8 cellular contexts compared by ENCODE assay signal in the genomic region with DNA sequence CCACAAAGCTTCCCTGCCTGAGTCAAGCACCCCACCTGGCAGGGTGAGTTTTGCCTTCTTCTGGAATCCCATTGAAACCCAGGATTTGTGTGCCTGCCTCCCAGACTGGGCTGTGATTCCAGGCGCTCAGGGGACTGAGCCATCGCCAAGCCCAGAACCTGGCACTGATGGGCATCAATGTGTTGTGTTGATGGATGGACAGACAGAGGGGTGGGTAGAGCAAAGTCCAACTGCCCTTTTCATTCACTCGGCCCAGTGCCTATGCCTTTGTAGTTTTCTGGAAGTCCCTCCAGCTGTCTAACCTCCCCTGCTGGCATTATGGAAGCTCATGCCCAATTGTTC.
DNase-seq lines count a peak whose midpoint lies in the region; ATAC-seq and TF ChIP-seq lines count a peak whose summit lies in the region.

No MANE protein-coding gene starts in this region.

- H3K79me1 ChIP-seq in H9 (ENCODE audit: insufficient read depth, low read depth, low read length, poor library complexity, severe bottlenecking): no peaks in the 10 kb centered on the region

- H3K23ac ChIP-seq in H9 (ENCODE audit: insufficient read length, low read depth, low read length): no peak overlapping the region

- H3K79me2 ChIP-seq in H9 (ENCODE audit: insufficient read depth, low read length): no peaks in the 10 kb centered on the region

- H3K4me1 Mint-ChIP-seq in H9: peaks cover 31 to 33% of the 10 kb centered on the region in 2 experiments
- peaks cover 20% of the 10 kb centered on the region for H3K4me1 Mint-ChIP-seq in activated naive CD8-positive, alpha-beta T cell (ENCODE audit: low read depth)

- no peak overlapping the region for H2BK12ac ChIP-seq in H9 (ENCODE audit: insufficient read length, low read depth, low read length)

- H2AFZ ChIP-seq in H9 (ENCODE audit: low read length): no peak overlapping the region

- DNase-seq in H9 (no peak), cerebellar nuclear complex (lab: John Stamatoyannopoulos, UW) (no peak)
- DNase-seq in activated CD4-positive, alpha-beta T cell treated with anti-CD3 and anti-CD28 coated beads for 48 hours: no peak
- DNase-seq in activated CD8-positive, alpha-beta memory T cell treated with anti-CD3 and anti-CD28 coated beads for 24 hours: no peak

- H4K91ac ChIP-seq in H9 (ENCODE audit: insufficient read length, low read depth, low read length): no peak overlapping the region

- H3K4me3 Mint-ChIP-seq in H9: peak overlapping the region; percentile 84 to 85
- peak overlapping the region; percentile 90 for H3K4me3 Mint-ChIP-seq in activated naive CD8-positive, alpha-beta T cell

- peak overlapping the region; percentile 60 for H3K4me2 ChIP-seq in H9 (ENCODE audit: insufficient read depth, insufficient read length, low read length)

- no peaks in the 10 kb centered on the region for H3K9me3 Mint-ChIP-seq in H9
- H3K9me3 Mint-ChIP-seq in activated naive CD8-positive, alpha-beta T cell (ENCODE audit: low read depth): no peaks in the 10 kb centered on the region

- H3K27ac ChIP-seq in H9 (ENCODE audit: insufficient read length, low read depth, low read length) (no peak overlapping the region), iPS-20b (ENCODE audit: low read length) (no peak overlapping the region), skeletal muscle tissue (ENCODE audit: low read depth, low read length) (peak overlapping the region; percentile 91)

- H3K9ac ChIP-seq in H9 (ENCODE audit: extremely low read depth, insufficient read length, low read length): no peak overlapping the region
- H3K9ac ChIP-seq in iPS-20b (ENCODE audit: low read depth, low read length): peak overlapping the region; percentile 86; the same call in 1 of the 2 replicates
- H3K9ac ChIP-seq in skeletal muscle tissue (ENCODE audit: low read depth in 1 of 3, low read length in 3 of 3): peak overlapping the region; percentile 76 to 89 (median 88)

- H3K27ac Mint-ChIP-seq in H9: peak overlapping the region in 1 of 3 experiments; percentile 97; a peak in 2 of 7 replicates
- H3K27ac Mint-ChIP-seq in activated naive CD8-positive, alpha-beta T cell: no peak overlapping the region

- no peak overlapping the region for H2BK120ac ChIP-seq in H9 (ENCODE audit: low read depth, low read length, poor library complexity, severe bottlenecking)

- H3K4me3 ChIP-seq in iPS-20b (ENCODE audit: low read length): peak overlapping the region; percentile 74
- peak overlapping the region; percentile 66 to 84 (median 81) for H3K4me3 ChIP-seq in skeletal muscle tissue (ENCODE audit: low read length in 3 of 3)

- H4K5ac ChIP-seq in H9 (ENCODE audit: insufficient read length, low read depth, low read length): no peak overlapping the region

- no peak overlapping the region for H3K4ac ChIP-seq in H9 (ENCODE audit: low read depth, low read length)

- H3K4me1 ChIP-seq in H9 (ENCODE audit: insufficient read depth, low read length) (peaks cover 6% of the 10 kb centered on the region; the same call in 1 of the 2 replicates), iPS-20b (ENCODE audit: insufficient read depth, low read length) (peaks cover 12% of the 10 kb centered on the region; the same call in 1 of the 2 replicates), skeletal muscle tissue (ENCODE audit: control insufficient read depth in 3 of 3, insufficient read depth in 3 of 3, low read length in 3 of 3) (peaks cover 18 to 28% (median 19%) of the 10 kb centered on the region in 3 donors)

- no peak overlapping the region for H2BK5ac ChIP-seq in H9 (ENCODE audit: insufficient read length, low read length)

- ATAC-seq in esophagus mucosa: no peak

- no peak overlapping the region for H3K56ac ChIP-seq in H9 (ENCODE audit: insufficient read length, low read depth, low read length)

- no peaks in the 10 kb centered on the region for H4K20me1 ChIP-seq in H9 (ENCODE audit: control insufficient read depth, insufficient read depth, insufficient read length)

- H3K9me3 ChIP-seq in H9 (ENCODE audit: control insufficient read depth, low read depth, low read length) (no peaks in the 10 kb centered on the region), iPS-20b (ENCODE audit: insufficient read depth, low read depth, low read length) (no peaks in the 10 kb centered on the region), skeletal muscle tissue (ENCODE audit: control insufficient read depth in 3 of 3, low read length in 3 of 3) (no peaks in the 10 kb centered on the region)

- no peak overlapping the region for H3T11ph ChIP-seq in H9 (ENCODE audit: low read length)

- H3K27me3 Mint-ChIP-seq in H9 (ENCODE audit: low read depth): peaks cover 52% of the 10 kb centered on the region
- H3K27me3 Mint-ChIP-seq in activated naive CD8-positive, alpha-beta T cell: peaks cover 41% of the 10 kb centered on the region

- peak overlapping the region; percentile 74; the same call in 1 of the 2 replicates for H3K14ac ChIP-seq in H9 (ENCODE audit: insufficient read depth, low read length)

- H3K23me2 ChIP-seq in H9 (ENCODE audit: insufficient read length, low read depth, low read length, poor library complexity, severe bottlenecking): peaks cover 8% of the 10 kb centered on the region

- no peak overlapping the region for H2BK15ac ChIP-seq in H9 (ENCODE audit: low read depth, low read length)

- H3K36me3 Mint-ChIP-seq in H9 (ENCODE audit: insufficient read depth in 1 of 3, low read depth in 3 of 3): no peaks in the 10 kb centered on the region
- H3K36me3 Mint-ChIP-seq in activated naive CD8-positive, alpha-beta T cell: no peaks in the 10 kb centered on the region

- no peak overlapping the region for H2AK5ac ChIP-seq in H9 (ENCODE audit: insufficient read length, low read length)

- no peak overlapping the region for H3K18ac ChIP-seq in H9 (ENCODE audit: insufficient read length, low read depth, low read length)

- no peak for TF ChIP-seq CTCF in H9 (conservative IDR thresholded peaks at IDR 0.05)

- H4K8ac ChIP-seq in H9 (replicated peaks; ENCODE audit: insufficient read length, low read depth, low read length): no peak overlapping the region

- peaks cover 2% of the 10 kb centered on the region; the same call in 1 of the 2 replicates for H3K27me3 ChIP-seq in H9 (ENCODE audit: insufficient read depth, low read length)
- H3K27me3 ChIP-seq in iPS-20b (ENCODE audit: insufficient read depth, low read length): peaks cover 31% of the 10 kb centered on the region
- H3K27me3 ChIP-seq in skeletal muscle tissue (ENCODE audit: control insufficient read depth in 3 of 3, insufficient read depth in 3 of 3, low read length in 3 of 3): peaks cover 3 to 4% (median 4%) of the 10 kb centered on the region in 3 donors

- H2BK20ac ChIP-seq in H9 (ENCODE audit: low read depth, low read length, poor library complexity, severe bottlenecking): no peak overlapping the region

- WGBS in H9 (ENCODE audit: extremely low coverage, insufficient read length, low lambda C conversion rate): no CpG with 5 or more reads among the region's 3 CpGs

- H3K36me3 ChIP-seq in iPS-20b (ENCODE audit: insufficient read depth, low read depth, low read length) (no peaks in the 10 kb centered on the region), skeletal muscle tissue (ENCODE audit: control insufficient read depth in 3 of 3, insufficient read depth in 3 of 3, low read length in 3 of 3) (no peaks in the 10 kb centered on the region)
